Comparison of ENCODE assay signal across 8 cellular contexts in the genomic region with DNA sequence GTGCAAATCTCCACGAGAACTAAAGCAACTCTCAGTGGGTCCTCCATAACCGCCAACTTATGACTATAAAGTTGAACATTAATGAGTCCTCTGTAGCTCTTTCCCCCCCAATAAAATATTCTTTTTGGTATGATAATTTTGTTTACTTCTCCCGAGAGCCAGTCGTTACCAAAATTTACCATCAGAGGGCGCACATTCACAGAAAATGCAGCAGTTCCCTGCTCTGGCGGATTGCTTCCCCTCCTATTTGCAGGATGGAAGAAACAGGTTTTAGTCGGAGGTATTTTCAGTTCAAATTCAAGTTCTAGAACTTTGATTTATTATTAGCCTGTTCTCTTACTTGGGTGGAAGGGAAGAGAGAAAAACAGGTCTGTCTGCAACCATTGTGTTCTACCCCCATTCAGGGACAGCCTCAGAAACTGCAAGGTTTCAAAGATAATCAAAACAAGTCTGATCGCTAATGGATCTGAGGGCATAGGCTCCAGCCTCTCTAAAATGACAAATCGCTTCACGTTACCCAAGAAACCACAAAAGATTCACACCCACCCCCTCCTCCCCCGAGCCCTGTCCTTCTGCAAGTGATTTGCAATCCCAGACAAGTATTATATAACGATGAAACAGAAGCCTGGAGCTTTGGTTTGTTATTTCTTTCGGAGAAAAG.
DNase-seq lines count a peak whose midpoint lies in the region; ATAC-seq and TF ChIP-seq lines count a peak whose summit lies in the region.

No MANE protein-coding gene starts in this region.

- peak; percentile 51 to 92 (median 83) for TF ChIP-seq CTCF in dorsolateral prefrontal cortex (IDR thresholded peaks at IDR 0.05 in 54 of 56, conservative IDR thresholded peaks at IDR 0.05 in 2 of 56; ENCODE audit: low read depth in 1 of 56, partially characterized antibody in 56 of 56)

- H3K27ac ChIP-seq in dorsolateral prefrontal cortex = peak overlapping the region in 48 of 59 donors; percentile 6 to 83 (median 65)

- peak overlapping the region in 47 of 59 donors; percentile 1 to 63 (median 35) for H3K4me3 ChIP-seq in dorsolateral prefrontal cortex

- no peak overlapping the region for H3K4me3 Mint-ChIP-seq in stimulated activated effector memory CD8-positive, alpha-beta T cell treated with anti-CD3 and anti-CD28 coated beads, Interleukin-12 subunit alpha, Interleukin-12 subunit beta, amount 100 ng/mL, for 72 hours

- peaks cover 0 to 75% (median 36%) of the 10 kb centered on the region in 45 donors for H3K27me3 ChIP-seq in dorsolateral prefrontal cortex

- H3K36me3 Mint-ChIP-seq in stimulated activated effector memory CD8-positive, alpha-beta T cell treated with anti-CD3 and anti-CD28 coated beads, Interleukin-12 subunit alpha, Interleukin-12 subunit beta, amount 100 ng/mL, for 72 hours = no peaks in the 10 kb centered on the region

- intact Hi-C loops in dorsolateral prefrontal cortex (cut with DNase I) = loop anchor here (5.0 to 10.0 kb wide), 3 partner anchors 952 to 1194 kb away; no protein-coding TSS in a partner anchor

- no peaks in the 10 kb centered on the region for H3K9me3 Mint-ChIP-seq in stimulated activated effector memory CD8-positive, alpha-beta T cell treated with anti-CD3 and anti-CD28 coated beads, Interleukin-12 subunit alpha, Interleukin-12 subunit beta, amount 100 ng/mL, for 72 hours

- DNase-seq in COR-L47 (lab: John Stamatoyannopoulos, UW) = peak; percentile 11
- DNase-seq in HCEC 1CT = peak; percentile 31
- DNase-seq in NCI-H460 (ENCODE audit: extremely low read depth, low read depth) = peak; percentile 48
- DNase-seq in activated CD4-positive, alpha-beta T cell treated with anti-CD3 and anti-CD28 coated beads, Interleukin-2, amount 50 U/mL, for 4 hours = peak; percentile 37 to 51
- DNase-seq in dorsolateral prefrontal cortex = peak in 8 of 10 donors; percentile 26 to 77 (median 56)
- DNase-seq in medulla oblongata (ENCODE audit: extremely low spot score) = peak; percentile 78
- DNase-seq in stimulated activated effector memory CD8-positive, alpha-beta T cell treated with anti-CD3 and anti-CD28 coated beads, Interleukin-12 subunit alpha, Interleukin-12 subunit beta, amount 100 ng/mL, for 72 hours (ENCODE audit: low spot score in 2 of 2) = peak; percentile 13 to 71

- no peak for ATAC-seq in stimulated activated effector memory CD8-positive, alpha-beta T cell treated with anti-CD3 and anti-CD28 coated beads, Interleukin-12 subunit alpha, Interleukin-12 subunit beta, amount 100 ng/mL, for 72 hours
- ATAC-seq in GM18520 (IDR thresholded peaks at IDR 0.05; ENCODE audit: unreplicated experiment) = no peak

- no peaks in the 10 kb centered on the region for H3K4me1 Mint-ChIP-seq in stimulated activated effector memory CD8-positive, alpha-beta T cell treated with anti-CD3 and anti-CD28 coated beads, Interleukin-12 subunit alpha, Interleukin-12 subunit beta, amount 100 ng/mL, for 72 hours

- H3K27ac Mint-ChIP-seq in stimulated activated effector memory CD8-positive, alpha-beta T cell treated with anti-CD3 and anti-CD28 coated beads, Interleukin-12 subunit alpha, Interleukin-12 subunit beta, amount 100 ng/mL, for 72 hours = no peak overlapping the region

Comparison
In these comparisons a context has a peak if more than half of its experiments do, and no peak if none do; other contexts are left out.
1. DNase-seq: peak in every context shown above with its lines; median percentile 78 in medulla oblongata; 56 in dorsolateral prefrontal cortex; 48 in NCI-H460; 44 in activated CD4-positive, alpha-beta T cell treated with anti-CD3 and anti-CD28 coated beads, Interleukin-2, amount 50 U/mL, for 4 hours; 42 in stimulated activated effector memory CD8-positive, alpha-beta T cell treated with anti-CD3 and anti-CD28 coated beads, Interleukin-12 subunit alpha, Interleukin-12 subunit beta, amount 100 ng/mL, for 72 hours; 31 in HCEC 1CT; 11 in COR-L47.